In the genomic region with DNA sequence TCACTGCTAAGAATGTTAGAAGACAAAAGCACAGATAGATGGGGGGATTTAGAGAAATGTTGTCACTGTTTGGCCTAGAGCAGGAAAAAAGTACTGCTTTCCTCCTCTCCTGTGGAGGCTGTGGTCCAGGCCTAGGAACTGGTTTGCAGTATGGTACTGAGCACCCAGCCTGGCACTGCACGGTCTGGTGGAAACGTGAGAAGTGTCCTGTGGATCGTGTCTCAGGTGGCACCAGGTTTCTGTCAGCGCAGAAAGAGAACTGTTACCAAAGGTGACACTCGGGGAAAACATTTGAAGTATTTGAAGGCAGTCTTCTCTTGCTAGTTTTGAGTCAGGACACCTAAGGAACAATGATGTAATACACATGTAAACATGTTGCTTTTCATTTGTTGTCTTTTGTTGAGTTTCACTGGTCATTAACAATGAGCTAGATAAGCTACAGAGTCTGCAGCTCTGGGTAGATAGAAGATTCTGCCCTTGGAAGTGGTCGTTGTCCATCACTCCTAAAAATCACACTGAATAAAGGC, we compare ENCODE assay signal across 2 cellular contexts.
TF ChIP-seq lines count a peak whose summit lies in the region.

No MANE protein-coding gene starts in this region.

TF ChIP-seq in GM23338, 12 proteins besides CTCF, POLR2A, EP300 and RAD21 (continued from another document):
- TF ChIP-seq ZNF462 (CRISPR knock-in tag; IDR thresholded peaks at IDR 0.05) (no peak), REST (IDR thresholded peaks at IDR 0.05; ENCODE audit: unreplicated experiment) (no peak), POLR2AphosphoS5 (IDR thresholded peaks at IDR 0.05; ENCODE audit: low read depth) (no peak), STAT1 (IDR thresholded peaks at IDR 0.05; ENCODE audit: unreplicated experiment) (no peak), ZNF331 (CRISPR knock-in tag; IDR thresholded peaks at IDR 0.05; ENCODE audit: low read depth) (no peak), EZH2phosphoT487 (IDR thresholded peaks at IDR 0.05; ENCODE audit: unreplicated experiment) (no peak), EZH2 (IDR thresholded peaks at IDR 0.05; ENCODE audit: low read depth, unreplicated experiment) (no peak), ZNF114 (CRISPR knock-in tag; IDR thresholded peaks at IDR 0.05) (no peak), NANOG (IDR thresholded peaks at IDR 0.05; ENCODE audit: borderline replicate concordance) (no peak), JUNB (IDR thresholded peaks at IDR 0.05; ENCODE audit: unreplicated experiment) (no peak)

TF ChIP-seq in K562, 482 proteins besides CTCF, POLR2A, EP300 and RAD21 (continued from another document):
- TF ChIP-seq, protein P1, sequence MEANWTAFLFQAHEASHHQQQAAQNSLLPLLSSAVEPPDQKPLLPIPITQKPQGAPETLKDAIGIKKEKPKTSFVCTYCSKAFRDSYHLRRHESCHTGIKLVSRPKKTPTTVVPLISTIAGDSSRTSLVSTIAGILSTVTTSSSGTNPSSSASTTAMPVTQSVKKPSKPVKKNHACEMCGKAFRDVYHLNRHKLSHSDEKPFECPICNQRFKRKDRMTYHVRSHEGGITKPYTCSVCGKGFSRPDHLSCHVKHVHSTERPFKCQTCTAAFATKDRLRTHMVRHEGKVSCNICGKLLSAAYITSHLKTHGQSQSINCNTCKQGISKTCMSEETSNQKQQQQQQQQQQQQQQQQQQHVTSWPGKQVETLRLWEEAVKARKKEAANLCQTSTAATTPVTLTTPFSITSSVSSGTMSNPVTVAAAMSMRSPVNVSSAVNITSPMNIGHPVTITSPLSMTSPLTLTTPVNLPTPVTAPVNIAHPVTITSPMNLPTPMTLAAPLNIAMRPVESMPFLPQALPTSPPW (CRISPR knock-in tag; IDR thresholded peaks at IDR 0.05): no peak
- TF ChIP-seq CEBPG (CRISPR knock-in tag; IDR thresholded peaks at IDR 0.05) (no peak), CEBPG (tag; conservative IDR thresholded peaks at IDR 0.05 in 1 of 2, IDR thresholded peaks at IDR 0.05 in 1 of 2) (peak in 1 of 2 experiments; percentile 88; a peak in 2 of 4 replicates), NFXL1 (CRISPR knock-in tag; IDR thresholded peaks at IDR 0.05) (0 out of 2 replicates have a peak, but pooled peaks have one; percentile 21), REST (CRISPR knock-in tag; IDR thresholded peaks at IDR 0.05; ENCODE audit: low read depth) (no peak), NR2C1 (IDR thresholded peaks at IDR 0.05) (no peak), NR2C1 (tag; IDR thresholded peaks at IDR 0.05) (peak; percentile 27; the same call in 1 of the 2 replicates), NR4A1 (CRISPR knock-in tag; IDR thresholded peaks at IDR 0.05) (no peak), NR4A1 (tag; IDR thresholded peaks at IDR 0.05) (no peak), ATF4 (CRISPR knock-in tag; IDR thresholded peaks at IDR 0.05) (peak; percentile 24; the same call in 1 of the 2 replicates), ELF4 (CRISPR knock-in tag; IDR thresholded peaks at IDR 0.05) (no peak), FOSL1 (tag; conservative IDR thresholded peaks at IDR 0.05) (no peak), KAT7 (CRISPR knock-in tag; IDR thresholded peaks at IDR 0.05; ENCODE audit: borderline replicate concordance) (no peak), TCF7L2 (IDR thresholded peaks at IDR 0.05; ENCODE audit: low read depth, low read length) (no peak), RBM34 (IDR thresholded peaks at IDR 0.05; ENCODE audit: borderline replicate concordance, insufficient read depth, low read length) (no peak), ZBTB7A (IDR thresholded peaks at IDR 0.05; ENCODE audit: borderline replicate concordance, control insufficient read depth, low read depth, low read length) (no peak), IRF1 (CRISPR knock-in tag; IDR thresholded peaks at IDR 0.05; ENCODE audit: borderline replicate concordance) (no peak), MIER1 (IDR thresholded peaks at IDR 0.05; ENCODE audit: low read depth) (no peak), HNRNPUL1 (IDR thresholded peaks at IDR 0.05; ENCODE audit: low read length) (no peak), ID3 (CRISPR knock-in tag; IDR thresholded peaks at IDR 0.05) (no peak), ID3 (tag; IDR thresholded peaks at IDR 0.05) (no peak), DIDO1 (tag; IDR thresholded peaks at IDR 0.05; ENCODE audit: low read depth) (no peak), ATF1 (CRISPR knock-in tag; IDR thresholded peaks at IDR 0.05) (no peak), ATF1 (tag; IDR thresholded peaks at IDR 0.05) (no peak), RB1 (IDR thresholded peaks at IDR 0.05; ENCODE audit: low read depth) (no peak), ETV6 (IDR thresholded peaks at IDR 0.05; ENCODE audit: borderline replicate concordance in 1 of 2, low read depth in 2 of 2, low read length in 1 of 2) (no peak), ETV6 (CRISPR knock-in tag; IDR thresholded peaks at IDR 0.05; ENCODE audit: borderline replicate concordance) (no peak), FOXJ2 (tag; IDR thresholded peaks at IDR 0.05) (no peak), CBFA2T2 (conservative IDR thresholded peaks at IDR 0.05) (no peak), CXXC5 (CRISPR knock-in tag; IDR thresholded peaks at IDR 0.05) (peak; percentile 36; the same call in 1 of the 2 replicates), PML (IDR thresholded peaks at IDR 0.05; ENCODE audit: low read length) (no peak), ZNF766 (CRISPR knock-in tag; conservative IDR thresholded peaks at IDR 0.05) (no peak), ZKSCAN1 (IDR thresholded peaks at IDR 0.05; ENCODE audit: low read depth, low read length) (no peak), ERF (CRISPR knock-in tag; IDR thresholded peaks at IDR 0.05) (no peak), TCF3 (CRISPR knock-in tag; IDR thresholded peaks at IDR 0.05) (no peak), ZNF584 (CRISPR knock-in tag; IDR thresholded peaks at IDR 0.05; ENCODE audit: low read depth) (no peak)
- TF ChIP-seq, protein P2, sequence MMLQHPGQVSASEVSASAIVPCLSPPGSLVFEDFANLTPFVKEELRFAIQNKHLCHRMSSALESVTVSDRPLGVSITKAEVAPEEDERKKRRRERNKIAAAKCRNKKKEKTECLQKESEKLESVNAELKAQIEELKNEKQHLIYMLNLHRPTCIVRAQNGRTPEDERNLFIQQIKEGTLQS (IDR thresholded peaks at IDR 0.05): peak; percentile 65
- TF ChIP-seq, protein P2 (CRISPR knock-in tag; conservative IDR thresholded peaks at IDR 0.05): no peak
- TF ChIP-seq, protein P3, sequence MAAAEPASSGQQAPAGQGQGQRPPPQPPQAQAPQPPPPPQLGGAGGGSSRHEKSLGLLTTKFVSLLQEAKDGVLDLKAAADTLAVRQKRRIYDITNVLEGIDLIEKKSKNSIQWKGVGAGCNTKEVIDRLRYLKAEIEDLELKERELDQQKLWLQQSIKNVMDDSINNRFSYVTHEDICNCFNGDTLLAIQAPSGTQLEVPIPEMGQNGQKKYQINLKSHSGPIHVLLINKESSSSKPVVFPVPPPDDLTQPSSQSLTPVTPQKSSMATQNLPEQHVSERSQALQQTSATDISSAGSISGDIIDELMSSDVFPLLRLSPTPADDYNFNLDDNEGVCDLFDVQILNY (CRISPR knock-in tag; IDR thresholded peaks at IDR 0.05): no peak
- TF ChIP-seq, protein P4, sequence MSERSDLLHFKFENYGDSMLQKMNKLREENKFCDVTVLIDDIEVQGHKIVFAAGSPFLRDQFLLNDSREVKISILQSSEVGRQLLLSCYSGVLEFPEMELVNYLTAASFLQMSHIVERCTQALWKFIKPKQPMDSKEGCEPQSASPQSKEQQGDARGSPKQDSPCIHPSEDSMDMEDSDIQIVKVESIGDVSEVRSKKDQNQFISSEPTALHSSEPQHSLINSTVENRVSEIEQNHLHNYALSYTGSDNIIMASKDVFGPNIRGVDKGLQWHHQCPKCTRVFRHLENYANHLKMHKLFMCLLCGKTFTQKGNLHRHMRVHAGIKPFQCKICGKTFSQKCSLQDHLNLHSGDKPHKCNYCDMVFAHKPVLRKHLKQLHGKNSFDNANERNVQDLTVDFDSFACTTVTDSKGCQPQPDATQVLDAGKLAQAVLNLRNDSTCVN (CRISPR knock-in tag; IDR thresholded peaks at IDR 0.05): no peak
- TF ChIP-seq, protein P5, sequence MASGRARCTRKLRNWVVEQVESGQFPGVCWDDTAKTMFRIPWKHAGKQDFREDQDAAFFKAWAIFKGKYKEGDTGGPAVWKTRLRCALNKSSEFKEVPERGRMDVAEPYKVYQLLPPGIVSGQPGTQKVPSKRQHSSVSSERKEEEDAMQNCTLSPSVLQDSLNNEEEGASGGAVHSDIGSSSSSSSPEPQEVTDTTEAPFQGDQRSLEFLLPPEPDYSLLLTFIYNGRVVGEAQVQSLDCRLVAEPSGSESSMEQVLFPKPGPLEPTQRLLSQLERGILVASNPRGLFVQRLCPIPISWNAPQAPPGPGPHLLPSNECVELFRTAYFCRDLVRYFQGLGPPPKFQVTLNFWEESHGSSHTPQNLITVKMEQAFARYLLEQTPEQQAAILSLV (tag; IDR thresholded peaks at IDR 0.05): no peak
- TF ChIP-seq, protein P6, sequence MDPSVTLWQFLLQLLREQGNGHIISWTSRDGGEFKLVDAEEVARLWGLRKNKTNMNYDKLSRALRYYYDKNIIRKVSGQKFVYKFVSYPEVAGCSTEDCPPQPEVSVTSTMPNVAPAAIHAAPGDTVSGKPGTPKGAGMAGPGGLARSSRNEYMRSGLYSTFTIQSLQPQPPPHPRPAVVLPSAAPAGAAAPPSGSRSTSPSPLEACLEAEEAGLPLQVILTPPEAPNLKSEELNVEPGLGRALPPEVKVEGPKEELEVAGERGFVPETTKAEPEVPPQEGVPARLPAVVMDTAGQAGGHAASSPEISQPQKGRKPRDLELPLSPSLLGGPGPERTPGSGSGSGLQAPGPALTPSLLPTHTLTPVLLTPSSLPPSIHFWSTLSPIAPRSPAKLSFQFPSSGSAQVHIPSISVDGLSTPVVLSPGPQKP (CRISPR knock-in tag; IDR thresholded peaks at IDR 0.05): no peak
